In genomic region chr15:93562752-93563151, GRCh38 we compare ENCODE assay signal across 26 cellular contexts.
DNase-seq lines count a peak whose midpoint lies in the region; ATAC-seq, FAIRE-seq and TF ChIP-seq lines count a peak whose summit lies in the region.
"Had no signal": no experiment of that assay in that cellular context is flagged by ENCODE, and none has a peak within 500 bp of the region (broad histone marks: within the 10 kb centered on the region; RNA-seq: fewer than 3 reads in every experiment).

No MANE protein-coding gene starts in this region.

- H3K36me3 ChIP-seq in keratinocyte (ENCODE audit: control insufficient read depth in 2 of 2, extremely low read depth in 1 of 2, insufficient read depth in 2 of 2, low read length in 2 of 2) = no peaks in the 10 kb centered on the region

- H3K9me1 ChIP-seq in keratinocyte (ENCODE audit: control insufficient read depth, extremely low read depth, insufficient read depth, low read length) = no peaks in the 10 kb centered on the region

- no peaks in the 10 kb centered on the region for H3K79me2 ChIP-seq in keratinocyte (ENCODE audit: control insufficient read depth, insufficient read depth, low read length)

- H2AFZ ChIP-seq in keratinocyte (ENCODE audit: control insufficient read depth, low read length) = no peak overlapping the region

- ATAC-seq in sciatic nerve (peak; percentile 81), T-helper 17 cell (no peak)
- ATAC-seq: GM12878, HepG2 had no signal

- H3K27me3 ChIP-seq in keratinocyte (ENCODE audit: control insufficient read depth, extremely low read depth, insufficient read depth, low read length) = no peaks in the 10 kb centered on the region

- intact Hi-C loops in sciatic nerve (cut with DNase I) = loop anchor here (5.0 kb wide), 1 partner anchor 1025 kb away; no protein-coding TSS in a partner anchor

- H3K4me1 Mint-ChIP-seq in T-helper 17 cell = no peaks in the 10 kb centered on the region
- H3K4me1 Mint-ChIP-seq: CD4-positive, alpha-beta memory T cell had no signal

- no peak overlapping the region for H3K9ac ChIP-seq in keratinocyte (ENCODE audit: control insufficient read depth, extremely low read depth, insufficient read depth, low read length)

- H3K4me1 ChIP-seq in keratinocyte (ENCODE audit: control insufficient read depth, extremely low read depth, insufficient read depth, low read length) = peaks cover 16% of the 10 kb centered on the region

- TF ChIP-seq CTCF in epithelial cell of proximal tubule (conservative IDR thresholded peaks at IDR 0.05; ENCODE audit: low read depth, low read length) = no peak
- TF ChIP-seq CTCF in keratinocyte (optimal IDR thresholded peaks at IDR 0.05 in 1 of 3, IDR thresholded peaks at IDR 0.05 in 1 of 3, conservative IDR thresholded peaks at IDR 0.05 in 1 of 3; ENCODE audit: extremely low read depth in 1 of 3, insufficient read depth in 2 of 3, low read length in 3 of 3) = no peak
- TF ChIP-seq CTCF in GM10266 (IDR thresholded peaks at IDR 0.05; ENCODE audit: control insufficient read depth, insufficient read depth, low read depth, missing control alignments) = no peak

- H3K4me3 Mint-ChIP-seq in T-helper 17 cell = no peak overlapping the region
- H3K4me3 Mint-ChIP-seq: CD4-positive, alpha-beta memory T cell had no signal

- peak; percentile 41 for FAIRE-seq in keratinocyte (lab: Jason Lieb, UNC)
- FAIRE-seq: G401.6, GM12878, H54, HepG2 had no signal

- no peaks in the 10 kb centered on the region for H3K36me3 Mint-ChIP-seq in T-helper 17 cell (ENCODE audit: low read depth)
- H3K36me3 Mint-ChIP-seq: CD4-positive, alpha-beta memory T cell had no signal

- no peak overlapping the region for H3K4me3 ChIP-seq in epithelial cell of proximal tubule (ENCODE audit: low read depth, low read length)
- no peak overlapping the region for H3K4me3 ChIP-seq in keratinocyte (ENCODE audit: control insufficient read depth in 2 of 3, extremely low read depth in 1 of 3, insufficient read depth in 2 of 3, low read depth in 1 of 3, low read length in 3 of 3)
- H3K4me3 ChIP-seq: GM12878 had no signal

- H3K27me3 Mint-ChIP-seq in T-helper 17 cell = peaks cover 29% of the 10 kb centered on the region

- H3K9me3 ChIP-seq in keratinocyte (ENCODE audit: control insufficient read depth, low read depth, low read length) (no peaks in the 10 kb centered on the region), T-helper 17 cell (ENCODE audit: control insufficient read depth, low read length, poor library complexity, severe bottlenecking) (no peaks in the 10 kb centered on the region)

- dilution Hi-C loops in keratinocyte (cut with MboI; ENCODE audit: extremely low pct_ligation_motif_present, low sequenced_read_pairs) = no loop called here

- H3K4me2 ChIP-seq in keratinocyte (ENCODE audit: control insufficient read depth, extremely low read depth, insufficient read depth, low read depth, low read length) = no peak overlapping the region

- DNase-seq in epithelial cell of proximal tubule (ENCODE audit: low read depth) = peak; percentile 65
- DNase-seq in keratinocyte (ENCODE audit: low read depth, low spot score) = no peak
- DNase-seq in sciatic nerve (ENCODE audit: low spot score) = no peak
- DNase-seq in caudate nucleus (lab: John Stamatoyannopoulos, UW) = no peak
- no peak for DNase-seq in GM10266 (ENCODE audit: extremely low spot score)
- no peak for DNase-seq in T-helper 17 cell
- no peak for DNase-seq in NCI-H1092 treated with DMSO at 0.1 percent for 48 hours (lab: John Stamatoyannopoulos, UW)
- DNase-seq: C1 segment of cervical spinal cord; CD4-positive, alpha-beta memory T cell; COR-L47; DMS53; Karpas-422; NCI-H1092; NCI-H1436; NCI-H187; NCI-H2081 treated with DMSO at 0.1 percent for 48 hours; NCI-H2171; NCI-H226; NCI-H510A; NCI-H69; Right ventricle myocardium superior; RPMI8226 had no signal

- H3K27ac Mint-ChIP-seq in T-helper 17 cell = no peak overlapping the region
- H3K27ac Mint-ChIP-seq: CD4-positive, alpha-beta memory T cell had no signal

- H4K20me1 ChIP-seq in keratinocyte (ENCODE audit: control insufficient read depth, extremely low read depth, insufficient read depth, low read length) = no peaks in the 10 kb centered on the region

- H3K27ac ChIP-seq in keratinocyte (ENCODE audit: control insufficient read depth, insufficient read depth, low read length) (no peak overlapping the region), caudate nucleus (ENCODE audit: low read depth, low read length) (no peak overlapping the region)
